ENCODE assay signal across 1 cellular context in genomic region chr20:56637576-56637975, GRCh38.
TF ChIP-seq lines count a peak whose summit lies in the region.

No MANE protein-coding gene starts in this region.

TF ChIP-seq in WTC11, 78 proteins besides CTCF, POLR2A, EP300 and RAD21 (continued from another document):
- TF ChIP-seq E2F1 (CRISPR knock-in tag; IDR thresholded peaks at IDR 0.05) (no peak), ZNF532 (CRISPR knock-in tag; IDR thresholded peaks at IDR 0.05; ENCODE audit: borderline replicate concordance) (no peak), ZNF317 (CRISPR knock-in tag; IDR thresholded peaks at IDR 0.05; ENCODE audit: borderline replicate concordance, low read depth) (no peak), SMAD4 (CRISPR knock-in tag; IDR thresholded peaks at IDR 0.05) (no peak), SMAD3 (CRISPR knock-in tag; IDR thresholded peaks at IDR 0.05; ENCODE audit: borderline replicate concordance) (no peak), TP53 (CRISPR knock-in tag; IDR thresholded peaks at IDR 0.05) (no peak), CREB1 (CRISPR knock-in tag; IDR thresholded peaks at IDR 0.05) (no peak)
